8 cellular contexts compared by ENCODE assay signal in the genomic region with DNA sequence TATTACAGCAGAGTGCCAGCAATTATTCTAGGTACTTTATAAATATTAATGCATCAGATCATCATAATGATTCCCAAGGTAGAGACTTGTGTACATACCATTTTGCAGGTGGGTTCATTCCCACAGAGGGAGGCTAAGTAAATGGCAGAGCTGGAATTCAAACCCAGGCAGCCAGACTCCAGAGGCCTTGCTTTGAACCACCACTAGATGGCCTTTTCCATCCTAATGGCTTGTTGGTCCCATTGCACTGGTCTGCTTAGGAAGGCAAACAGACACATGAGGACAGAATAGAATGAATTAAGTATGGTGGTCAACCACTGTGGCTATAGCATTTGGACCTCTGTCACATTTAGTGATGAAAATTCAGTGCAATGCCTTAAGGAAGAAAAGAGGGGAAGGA.
DNase-seq lines count a peak whose midpoint lies in the region; ATAC-seq, FAIRE-seq and TF ChIP-seq lines count a peak whose summit lies in the region.

No MANE protein-coding gene starts in this region.

- no peaks in the 10 kb centered on the region for H3K27me3 ChIP-seq in bronchial epithelial cell (ENCODE audit: control insufficient read depth, insufficient read depth, low read length)

- TF ChIP-seq CTCF in bronchial epithelial cell (IDR thresholded peaks at IDR 0.05; ENCODE audit: insufficient read depth, low read length, severe bottlenecking), result peak; percentile 72

- H3K27ac ChIP-seq in substantia nigra (ENCODE audit: low read depth, low read length, poor library complexity, severe bottlenecking), result no peak overlapping the region

- ATAC-seq in GM21381 (IDR thresholded peaks at IDR 0.05; ENCODE audit: unreplicated experiment) (peak; percentile 79), HG03565 (IDR thresholded peaks at IDR 0.05; ENCODE audit: unreplicated experiment) (peak; percentile 85)

- H3K36me3 ChIP-seq in bronchial epithelial cell (ENCODE audit: control insufficient read depth, insufficient read depth, low read length), result no peaks in the 10 kb centered on the region

- DNase-seq in DMS53 treated with DMSO at 0.1 percent for 48 hours (lab: John Stamatoyannopoulos, UW; ENCODE audit: unreplicated experiment) (peak; percentile 70), bronchial epithelial cell (ENCODE audit: low read depth) (peak; percentile 29), urothelium cell line (ENCODE audit: low spot score) (peak; percentile 2), substantia nigra (lab: John Stamatoyannopoulos, UW) (no peak), NCI-H2081 treated with DMSO at 0.1 percent for 48 hours (lab: John Stamatoyannopoulos, UW) (no peak)
- no peak for DNase-seq in stimulated activated CD8-positive, alpha-beta memory T cell treated with anti-CD3 and anti-CD28 coated beads, Interleukin-4, amount 100 ng/mL, for 48 hours

- FAIRE-seq in bronchial epithelial cell (lab: Jason Lieb, UNC), result no peak
- FAIRE-seq in urothelium cell line (lab: Jason Lieb, UNC), result no peak

- no peak overlapping the region for H3K4me3 ChIP-seq in bronchial epithelial cell (ENCODE audit: low read depth, low read length)

Comparison
In these comparisons a context has a peak if more than half of its experiments do, and no peak if none do; other contexts are left out.
1. DNase-seq: peak in DMS53 treated with DMSO at 0.1 percent for 48 hours (single experiment), bronchial epithelial cell (single experiment) and urothelium cell line (single experiment); none in stimulated activated CD8-positive, alpha-beta memory T cell treated with anti-CD3 and anti-CD28 coated beads, Interleukin-4, amount 100 ng/mL, for 48 hours (single experiment), substantia nigra (0 of 49) and NCI-H2081 treated with DMSO at 0.1 percent for 48 hours (single experiment).